8 cellular contexts compared by ENCODE assay signal in genomic region chr12:3275171-3276041, GRCh38.
DNase-seq lines count a peak whose midpoint lies in the region; ATAC-seq and TF ChIP-seq lines count a peak whose summit lies in the region.

No MANE protein-coding gene starts in this region.

- no peaks in the 10 kb centered on the region for H3K9me3 ChIP-seq in left lung

- no peaks in the 10 kb centered on the region for H3K27me3 ChIP-seq in left lung

- peaks cover 0 to 10% of the 10 kb centered on the region in 2 donors for H3K4me1 ChIP-seq in left lung

- ATAC-seq in left lung (peak; percentile 87), HG03139 (IDR thresholded peaks at IDR 0.05; ENCODE audit: unreplicated experiment) (no peak)

- intact Hi-C loops in left lung (cut with DNase I), result loop anchor here (5.0 to 10.0 kb wide), 2 partner anchors 141 to 203 kb away; no protein-coding TSS in a partner anchor

- no peaks in the 10 kb centered on the region for H3K36me3 ChIP-seq in left lung

- no peak overlapping the region for H3K27ac ChIP-seq in left lung

- peak; percentile 14 for DNase-seq in AG09309 (ENCODE audit: low read depth)
- DNase-seq in GM20000 (ENCODE audit: low spot score), result peak; percentile 87
- DNase-seq in NCI-H2029 (lab: John Stamatoyannopoulos, UW), result peak; percentile 46
- DNase-seq in activated CD4-positive, alpha-beta T cell treated with anti-CD3 and anti-CD28 coated beads for 4 hours, result peak; percentile 57 to 63
- peak; percentile 81 for DNase-seq in cerebellar cortex (ENCODE audit: low spot score)
- peak; percentile 57 to 90 for DNase-seq in left lung
- peak; percentile 63 to 77 for DNase-seq in stimulated activated CD4-positive, alpha-beta T cell treated with anti-CD3 and anti-CD28 coated beads, Interleukin-4, amount 100 ng/mL, for 48 hours (ENCODE audit: low read depth in 2 of 2)

- H3K4me3 ChIP-seq in AG09309 (ENCODE audit: control insufficient read depth, low read depth, low read length), result no peak overlapping the region
- H3K4me3 ChIP-seq in left lung, result no peak overlapping the region

- TF ChIP-seq CTCF in AG09309 (IDR thresholded peaks at IDR 0.05; ENCODE audit: control insufficient read depth, insufficient read depth, low read depth, low read length, missing control alignments) (peak; percentile 96), GM20000 (IDR thresholded peaks at IDR 0.05; ENCODE audit: extremely low read depth, missing control alignments) (peak; percentile 96), left lung (IDR thresholded peaks at IDR 0.05) (peak; percentile 98)

Comparison
In these comparisons a context has a peak if more than half of its experiments do, and no peak if none do; other contexts are left out.
1. DNase-seq: peak in every context shown above with its lines; median percentile 87 in GM20000; 81 in cerebellar cortex; 74 in left lung; 70 in stimulated activated CD4-positive, alpha-beta T cell treated with anti-CD3 and anti-CD28 coated beads, Interleukin-4, amount 100 ng/mL, for 48 hours; 60 in activated CD4-positive, alpha-beta T cell treated with anti-CD3 and anti-CD28 coated beads for 4 hours; 46 in NCI-H2029; 14 in AG09309.